In genomic region chr19:48113190-48113917, GRCh38 we compare ENCODE assay signal across 20 cellular contexts. TPM values are rescaled to one million over a fixed set of nuclear protein-coding genes. Genes with fewer than 3 reads are reported as not detected.
DNase-seq lines count a peak whose midpoint lies in the region; TF ChIP-seq lines count a peak whose summit lies in the region.
"Had no signal": no experiment of that assay in that cellular context is flagged by ENCODE, and none has a peak within 500 bp of the region (broad histone marks: within the 10 kb centered on the region; RNA-seq: fewer than 3 reads in every experiment).

No MANE protein-coding gene starts in this region.

- H3K9me3 ChIP-seq in osteoblast (ENCODE audit: low read depth, low read length): no peaks in the 10 kb centered on the region
- H3K9me3 ChIP-seq: BE2C, esophagus squamous epithelium, pancreas, sigmoid colon, transverse colon had no signal

- H3K27me3 Mint-ChIP-seq in T-helper 1 cell treated with Interleukin-12 subunit alpha and Interleukin-12 subunit beta and Interleukin-4 antibody, amounts not matched to agents 30 μg/mL and 1 μg/mL, for 36 hours (ENCODE audit: low read depth): no peaks in the 10 kb centered on the region

- no peak for DNase-seq in T-helper 1 cell
- DNase-seq in RPMI7951 (ENCODE audit: low read depth): peak; percentile 30
- DNase-seq in dorsolateral prefrontal cortex: no peak
- peak; percentile 69 for DNase-seq in osteoblast (ENCODE audit: insufficient read length, low spot score, missing footprints)
- DNase-seq in NCI-H2081 treated with DMSO at 0.1 percent for 48 hours (lab: John Stamatoyannopoulos, UW): no peak
- no peak for DNase-seq in AG20443 (ENCODE audit: low spot score)
- no peak for DNase-seq in stimulated activated CD4-positive, alpha-beta T cell treated with anti-CD3 and anti-CD28 coated beads, Interleukin-4, amount 100 ng/mL, for 4 hours
- DNase-seq: activated naive CD4-positive, alpha-beta T cell treated with Interleukin-2 at 50 U/mL for 16 hours; activated T-cell treated with anti-CD3 and anti-CD28 coated beads for 4 hours; BE2C; esophagus squamous epithelium; NCI-H1048; NCI-H510A; pancreas; sigmoid colon; stimulated activated naive CD8-positive, alpha-beta T cell treated with anti-CD3 and anti-CD28 coated beads, Interleukin-15, Interleukin-2, amounts not matched to agents 100 U/mL and 50 U/mL, for 24 hours; transverse colon had no signal

- H3K36me3 Mint-ChIP-seq in T-helper 1 cell treated with Interleukin-12 subunit alpha and Interleukin-12 subunit beta and Interleukin-4 antibody, amounts not matched to agents 30 μg/mL and 1 μg/mL, for 36 hours (ENCODE audit: low read depth): peaks cover 10% of the 10 kb centered on the region

- H3K4me1 Mint-ChIP-seq in T-helper 1 cell treated with Interleukin-12 subunit alpha and Interleukin-12 subunit beta and Interleukin-4 antibody, amounts not matched to agents 30 μg/mL and 1 μg/mL, for 36 hours (ENCODE audit: low read depth): peaks cover 18% of the 10 kb centered on the region

- intact Hi-C loops in dorsolateral prefrontal cortex (cut with DNase I): no loop called here

- H4K20me1 ChIP-seq in osteoblast (ENCODE audit: insufficient read depth, low read length): no peaks in the 10 kb centered on the region

- no peaks in the 10 kb centered on the region for H3K79me2 ChIP-seq in osteoblast (ENCODE audit: insufficient read depth, low read length)

- peak overlapping the region; percentile 21 for H3K27ac Mint-ChIP-seq in T-helper 1 cell treated with Interleukin-12 subunit alpha and Interleukin-12 subunit beta and Interleukin-4 antibody, amounts not matched to agents 30 μg/mL and 1 μg/mL, for 36 hours

- no peak overlapping the region for H3K4me2 ChIP-seq in osteoblast (ENCODE audit: insufficient read depth, low read length)
- H3K4me2 ChIP-seq: KMS-11 had no signal

- peaks cover 9% of the 10 kb centered on the region for H3K4me1 ChIP-seq in osteoblast (ENCODE audit: insufficient read depth, low read length)
- H3K4me1 ChIP-seq: BE2C had no signal

- TF ChIP-seq CTCF in dorsolateral prefrontal cortex (IDR thresholded peaks at IDR 0.05 in 54 of 56, conservative IDR thresholded peaks at IDR 0.05 in 2 of 56; ENCODE audit: low read depth in 1 of 56, partially characterized antibody in 56 of 56): no peak
- TF ChIP-seq CTCF in osteoblast (IDR thresholded peaks at IDR 0.05; ENCODE audit: extremely low read depth, low read depth, low read length): no peak

- H3K27me3 ChIP-seq in dorsolateral prefrontal cortex: no peaks in the 10 kb centered on the region
- no peaks in the 10 kb centered on the region for H3K27me3 ChIP-seq in osteoblast (ENCODE audit: insufficient read depth, low read length)
- H3K27me3 ChIP-seq: BE2C, esophagus squamous epithelium, pancreas, sigmoid colon, transverse colon had no signal

- no peak overlapping the region for H3K4me3 Mint-ChIP-seq in T-helper 1 cell treated with Interleukin-12 subunit alpha and Interleukin-12 subunit beta and Interleukin-4 antibody, amounts not matched to agents 30 μg/mL and 1 μg/mL, for 36 hours

- H3K4me3 ChIP-seq in dorsolateral prefrontal cortex (no peak overlapping the region), osteoblast (ENCODE audit: insufficient read depth, low read length) (no peak overlapping the region)
- H3K4me3 ChIP-seq: esophagus squamous epithelium, pancreas, sigmoid colon, transverse colon had no signal

- no peaks in the 10 kb centered on the region for H3K9me3 Mint-ChIP-seq in T-helper 1 cell treated with Interleukin-12 subunit alpha and Interleukin-12 subunit beta and Interleukin-4 antibody, amounts not matched to agents 30 μg/mL and 1 μg/mL, for 36 hours

- H3K36me3 ChIP-seq in osteoblast (ENCODE audit: insufficient read depth, low read length): no peaks in the 10 kb centered on the region
- H3K36me3 ChIP-seq: BE2C, pancreas, sigmoid colon had no signal

- peak overlapping the region in 53 of 59 donors; percentile 7 to 100 (median 81) for H3K27ac ChIP-seq in dorsolateral prefrontal cortex
- H3K27ac ChIP-seq in osteoblast (ENCODE audit: low read depth, low read length): no peak overlapping the region
- H3K27ac ChIP-seq: 22Rv1, esophagus squamous epithelium, KMS-11, pancreas, sigmoid colon, transverse colon had no signal

- no peak overlapping the region for H2AFZ ChIP-seq in osteoblast (ENCODE audit: low read length)

RNA-seq across cellular contexts. Expression of gene PLA2G4C, which starts 2.7 kb away (rescaled TPM):
- total RNA-seq in RPMI7951 (2014; rRNA removed; shearing (Covaris generic)): 5.9 and 6.8 TPM in 2 replicates
- total RNA-seq in dorsolateral prefrontal cortex (100 to 1,000 TPM in 45 of 120 experiments, 10 to 100 TPM in 75; 52.0 to 175 (median 92.9) TPM), osteoblast (3.2 and 4.3 TPM in 2 replicates)

RNA-seq across cellular contexts. Expression of gene LIG1, which starts 56.8 kb away (rescaled TPM):
- 44.0 and 54.3 TPM in 2 replicates for total RNA-seq in RPMI7951 (2014; rRNA removed; shearing (Covaris generic))
- 10 to 100 TPM; 12.7 to 39.6 (median 22.5) TPM for total RNA-seq in dorsolateral prefrontal cortex
- total RNA-seq in osteoblast: 10.0 and 11.9 TPM in 2 replicates

RNA-seq across cellular contexts. Expression of gene ZSWIM9, which starts 57.1 kb away (rescaled TPM):
- total RNA-seq in RPMI7951 (2014; rRNA removed; shearing (Covaris generic)): 1.4 and 2.1 TPM in 2 replicates
- total RNA-seq in dorsolateral prefrontal cortex (10 to 100 TPM; 14.1 to 42.1 (median 18.4) TPM), osteoblast (1.5 and 2.2 TPM in 2 replicates)

Comparison
In these comparisons a context has a peak if more than half of its experiments do, and no peak if none do; other contexts are left out.
1. DNase-seq: peak in RPMI7951 (single experiment) and osteoblast (single experiment); none in T-helper 1 cell (0 of 5), dorsolateral prefrontal cortex (0 of 10), NCI-H2081 treated with DMSO at 0.1 percent for 48 hours (single experiment), AG20443 (single experiment) and stimulated activated CD4-positive, alpha-beta T cell treated with anti-CD3 and anti-CD28 coated beads, Interleukin-4, amount 100 ng/mL, for 4 hours (0 of 2).